ENCODE assay signal across 14 cellular contexts in genomic region chr14:58899317-58899713, GRCh38.
DNase-seq lines count a peak whose midpoint lies in the region; ATAC-seq and TF ChIP-seq lines count a peak whose summit lies in the region.
"Had no signal": no experiment of that assay in that cellular context is flagged by ENCODE, and none has a peak within 500 bp of the region (broad histone marks: within the 10 kb centered on the region; RNA-seq: fewer than 3 reads in every experiment).

No MANE protein-coding gene starts in this region.

- peak; percentile 70 for ATAC-seq in Right ventricle myocardium superior (ENCODE audit: poor library complexity)
- ATAC-seq in GM19467 (IDR thresholded peaks at IDR 0.05; ENCODE audit: unreplicated experiment) = no peak
- ATAC-seq in GM18498 (IDR thresholded peaks at IDR 0.05; ENCODE audit: unreplicated experiment) = no peak

- H3K4me3 ChIP-seq in A673 (ENCODE audit: low read depth, low read length, poor library complexity, severe bottlenecking) = no peak overlapping the region
- H3K4me3 ChIP-seq: thyroid gland had no signal

- H3K4me1 ChIP-seq in A673 (ENCODE audit: insufficient read depth, low read length, poor library complexity, severe bottlenecking) = no peaks in the 10 kb centered on the region
- H3K4me1 ChIP-seq: thyroid gland had no signal

- CTCF ChIA-PET in A673 (lab: Charles Lee) = no interaction called here

- intact Hi-C loops in Right ventricle myocardium superior (cut with DNase I) (no loop called here), cardiac septum (cut with DNase I) (no loop called here), A673 (cut with micrococcal nuclease; ENCODE audit: unreplicated experiment) (no loop called here)

- POLR2A ChIA-PET in A673 (lab: Charles Lee; ENCODE audit: low non-redundant PET) = interaction anchor here (0.6 kb wide), 1 partner anchor 20 kb away, joined by 7 read pairs; no protein-coding TSS in a partner anchor

- no peaks in the 10 kb centered on the region for H3K9me3 ChIP-seq in A673 (ENCODE audit: low read depth, low read length, poor library complexity, severe bottlenecking)
- H3K9me3 ChIP-seq: thyroid gland had no signal

- no TSS peak for BruUV-seq in A673 (replicated peaks; lab: Mats Ljungman, UMichigan)

- DNase-seq in Right ventricle myocardium superior (no peak), cardiac septum (ENCODE audit: low spot score) (no peak), astrocyte of the hippocampus (ENCODE audit: low read depth, low spot score) (peak; percentile 50), hepatic stellate cell (ENCODE audit: low spot score) (peak; percentile 30), cerebellar nuclear complex (lab: John Stamatoyannopoulos, UW) (no peak), A673 (ENCODE audit: low spot score) (no peak)
- DNase-seq: activated B cell treated with CpG ODN at 0.5 μM for 24 hours; activated CD8-positive, alpha-beta memory T cell treated with anti-CD3 and anti-CD28 coated beads, Interleukin-2, amount 50 U/mL, for 48 hours; DMS 273 treated with DMSO at 0.1 percent for 48 hours; MM.1S; NK-92 treated with Interleukin-12 subunit alpha and Interleukin-12 subunit beta, amount 100 ng/mL, for 24 hours; thyroid gland had no signal

- no peaks in the 10 kb centered on the region for H3K36me3 ChIP-seq in A673 (ENCODE audit: insufficient read depth, low read length, poor library complexity, severe bottlenecking)
- H3K36me3 ChIP-seq: thyroid gland had no signal

- H3K27me3 ChIP-seq in A673 (replicated peaks; ENCODE audit: insufficient read depth, low read depth, low read length, poor library complexity) = peaks cover 17% of the 10 kb centered on the region
- H3K27me3 ChIP-seq: thyroid gland had no signal

- TF ChIP-seq CTCF in A673 (conservative IDR thresholded peaks at IDR 0.05; ENCODE audit: low read depth, low read length) = no peak

- no peak overlapping the region for H3K27ac ChIP-seq in A673 (ENCODE audit: low read depth, low read length, poor library complexity, severe bottlenecking)
- H3K27ac ChIP-seq: thyroid gland had no signal

Comparison
In these comparisons a context has a peak if more than half of its experiments do, and no peak if none do; other contexts are left out.
1. DNase-seq: peak in astrocyte of the hippocampus (single experiment) and hepatic stellate cell (single experiment); none in Right ventricle myocardium superior (single experiment), cardiac septum (single experiment), cerebellar nuclear complex (0 of 2) and A673 (single experiment).